In genomic region chr11:46594383-46594718, GRCh38 we compare ENCODE assay signal across 8 cellular contexts. TPM values are rescaled to one million over a fixed set of nuclear protein-coding genes. Genes with fewer than 3 reads are reported as not detected.
DNase-seq lines count a peak whose midpoint lies in the region; ATAC-seq and TF ChIP-seq lines count a peak whose summit lies in the region.

No MANE protein-coding gene starts in this region.

- peak overlapping the region; percentile 92 for H3K4me3 Mint-ChIP-seq in mesothelial cell of epicardium

- peak overlapping the region; percentile 95 for H3K27ac Mint-ChIP-seq in mesothelial cell of epicardium

- H3K27ac ChIP-seq in heart right ventricle = peak overlapping the region; percentile 65 to 94 (median 86)
- peak overlapping the region; percentile 59 for H3K27ac ChIP-seq in brain microvascular endothelial cell
- H3K27ac ChIP-seq in urinary bladder (ENCODE audit: low read depth) = no peak overlapping the region

- H3K9me3 Mint-ChIP-seq in mesothelial cell of epicardium = no peaks in the 10 kb centered on the region

- peaks cover 31% of the 10 kb centered on the region for H3K4me1 Mint-ChIP-seq in mesothelial cell of epicardium

- 37 to 40% methylated on average over 3 of the region's 3 CpGs for WGBS in heart right ventricle, 2 donors
- WGBS in urinary bladder = 37% methylated on average over 3 of the region's 3 CpGs

- H3K4me1 ChIP-seq in heart right ventricle = peaks cover 6 to 47% (median 41%) of the 10 kb centered on the region in 9 donors
- peaks cover 3% of the 10 kb centered on the region for H3K4me1 ChIP-seq in urinary bladder (ENCODE audit: insufficient read depth)

- TF ChIP-seq CTCF in heart right ventricle (IDR thresholded peaks at IDR 0.05) = no peak
- TF ChIP-seq CTCF in brain microvascular endothelial cell (IDR thresholded peaks at IDR 0.05; ENCODE audit: low read depth, low read length, missing control alignments) = no peak
- no peak for TF ChIP-seq CTCF in mesothelial cell of epicardium (IDR thresholded peaks at IDR 0.05; ENCODE audit: unreplicated experiment)

- H3K4me3 ChIP-seq in heart right ventricle = peak overlapping the region; percentile 40 to 97 (median 91)
- peak overlapping the region; percentile 90 for H3K4me3 ChIP-seq in brain microvascular endothelial cell (ENCODE audit: low read depth, low read length)
- H3K4me3 ChIP-seq in urinary bladder (ENCODE audit: low read depth, low read length) = peak overlapping the region; percentile 97

- H3K27me3 ChIP-seq in heart right ventricle (no peaks in the 10 kb centered on the region), brain microvascular endothelial cell (replicated peaks) (no peaks in the 10 kb centered on the region)

- DNase-seq in heart right ventricle (no peak), Right ventricle myocardium inferior (ENCODE audit: missing footprints) (no peak), brain microvascular endothelial cell (no peak), mesothelial cell of epicardium (ENCODE audit: low spot score in 2 of 2, unreplicated experiment in 2 of 2) (no peak), medulla oblongata (ENCODE audit: extremely low spot score) (no peak), glomerular visceral epithelial cell (ENCODE audit: extremely low spot score) (no peak)

- intact Hi-C loops in heart right ventricle (cut with DNase I) (loop anchor here in 1 of 10 donors (5.0 kb wide), 1 partner anchor 42 kb away; no protein-coding TSS in a partner anchor), Right ventricle myocardium inferior (cut with DNase I) (loop anchor here (5.0 kb wide), 1 partner anchor 37 kb away; no protein-coding TSS in a partner anchor)

- no peaks in the 10 kb centered on the region for H3K27me3 Mint-ChIP-seq in mesothelial cell of epicardium (ENCODE audit: low read depth)

- H3K36me3 ChIP-seq in heart right ventricle = no peaks in the 10 kb centered on the region
- no peaks in the 10 kb centered on the region for H3K36me3 ChIP-seq in brain microvascular endothelial cell (replicated peaks)
- no peaks in the 10 kb centered on the region for H3K36me3 ChIP-seq in urinary bladder (ENCODE audit: insufficient read depth)

- in situ Hi-C loops in brain microvascular endothelial cell (cut with HindIII; ENCODE audit: low pct_ligation_motif_present, low sequenced_read_pairs) = no loop called here

- H3K36me3 Mint-ChIP-seq in mesothelial cell of epicardium = no peaks in the 10 kb centered on the region

- H3K9me3 ChIP-seq in heart right ventricle = no peaks in the 10 kb centered on the region

- ATAC-seq in heart right ventricle = peak in 1 of 8 donors; percentile 2
- no peak for ATAC-seq in Right ventricle myocardium inferior
- ATAC-seq in esophagus mucosa = no peak

RNA-seq across cellular contexts. Expression of gene AMBRA1, which starts 0.5 kb away (rescaled TPM):
- total RNA-seq in heart right ventricle (10 to 100 TPM; 11.7 to 23.3 (median 17.1) TPM), Right ventricle myocardium inferior (14.8 TPM), mesothelial cell of epicardium (48.4 to 48.9 TPM (median 48.8 TPM) in 3 replicates), urinary bladder (22.9 TPM), esophagus mucosa (16.8 TPM)
- polyA plus RNA-seq in heart right ventricle (1 to 10 TPM; 5.2 to 7.5 TPM), urinary bladder (21.9 TPM)

RNA-seq across cellular contexts. Expression of gene HARBI1, which starts 22.7 kb away (rescaled TPM):
- 1 to 10 TPM; 2.6 to 4.4 (median 3.2) TPM for total RNA-seq in heart right ventricle
- polyA plus RNA-seq in heart right ventricle = 1 to 10 TPM; 1.7 to 2.5 TPM
- total RNA-seq in Right ventricle myocardium inferior = 3.5 TPM
- 5.4 to 6.3 TPM (median 6.0 TPM) in 3 replicates for total RNA-seq in mesothelial cell of epicardium
- 2.0 TPM for total RNA-seq in urinary bladder
- 3.3 TPM for polyA plus RNA-seq in urinary bladder
- 3.2 TPM for total RNA-seq in esophagus mucosa

RNA-seq across cellular contexts. Expression of gene ATG13, which starts 23.0 kb away (rescaled TPM):
- total RNA-seq in heart right ventricle (10 to 100 TPM; 35.7 to 50.6 (median 42.5) TPM), Right ventricle myocardium inferior (39.4 TPM), mesothelial cell of epicardium (67.4 to 68.4 TPM (median 67.8 TPM) in 3 replicates), urinary bladder (46.5 TPM), esophagus mucosa (37.3 TPM)
- polyA plus RNA-seq in heart right ventricle (10 to 100 TPM; 25.8 to 28.6 TPM), urinary bladder (48.0 TPM)
